1 cellular context compared by ENCODE assay signal in genomic region chr11:129999407-129999806, GRCh38.
TF ChIP-seq lines count a peak whose summit lies in the region.

No MANE protein-coding gene starts in this region.

TF ChIP-seq in HepG2, 621 proteins besides CTCF, POLR2A, EP300 and RAD21 (continued from another document and continues in another):
- TF ChIP-seq ZNF704 (CRISPR knock-in tag; IDR thresholded peaks at IDR 0.05; ENCODE audit: borderline replicate concordance) = no peak
- no peak for TF ChIP-seq PBX3 (CRISPR knock-in tag; IDR thresholded peaks at IDR 0.05; ENCODE audit: borderline replicate concordance)
- no peak for TF ChIP-seq NR2F1 (CRISPR knock-in tag; IDR thresholded peaks at IDR 0.05)
- peak; percentile 67 for TF ChIP-seq NFKBIZ (CRISPR knock-in tag; IDR thresholded peaks at IDR 0.05)
- TF ChIP-seq SP4 (CRISPR knock-in tag; IDR thresholded peaks at IDR 0.05) = no peak
- TF ChIP-seq NCOR1 (IDR thresholded peaks at IDR 0.05; ENCODE audit: borderline replicate concordance, low read length) = peak; percentile 72
- TF ChIP-seq, protein P1, sequence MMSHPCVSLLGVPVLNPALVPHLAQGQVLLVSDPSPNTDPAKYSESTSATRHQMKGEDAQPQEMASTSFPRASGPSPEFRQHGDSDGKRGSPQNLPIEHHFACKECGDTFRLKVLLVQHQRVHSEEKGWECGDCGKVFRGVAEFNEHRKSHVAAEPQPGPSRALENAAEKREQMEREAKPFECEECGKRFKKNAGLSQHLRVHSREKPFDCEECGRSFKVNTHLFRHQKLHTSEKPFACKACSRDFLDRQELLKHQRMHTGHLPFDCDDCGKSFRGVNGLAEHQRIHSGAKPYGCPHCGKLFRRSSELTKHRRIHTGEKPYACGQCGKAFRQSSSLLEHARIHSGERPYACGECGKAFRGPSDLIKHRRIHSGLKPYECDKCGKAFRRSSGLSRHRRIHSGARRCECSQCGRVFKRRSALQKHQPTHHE (CRISPR knock-in tag; IDR thresholded peaks at IDR 0.05; ENCODE audit: borderline replicate concordance) = no peak
- TF ChIP-seq TCF12 (IDR thresholded peaks at IDR 0.05) = no peak
- peak; percentile 61; the same call in 1 of the 2 replicates for TF ChIP-seq TCF12 (CRISPR knock-in tag; IDR thresholded peaks at IDR 0.05)
- TF ChIP-seq, protein P2, sequence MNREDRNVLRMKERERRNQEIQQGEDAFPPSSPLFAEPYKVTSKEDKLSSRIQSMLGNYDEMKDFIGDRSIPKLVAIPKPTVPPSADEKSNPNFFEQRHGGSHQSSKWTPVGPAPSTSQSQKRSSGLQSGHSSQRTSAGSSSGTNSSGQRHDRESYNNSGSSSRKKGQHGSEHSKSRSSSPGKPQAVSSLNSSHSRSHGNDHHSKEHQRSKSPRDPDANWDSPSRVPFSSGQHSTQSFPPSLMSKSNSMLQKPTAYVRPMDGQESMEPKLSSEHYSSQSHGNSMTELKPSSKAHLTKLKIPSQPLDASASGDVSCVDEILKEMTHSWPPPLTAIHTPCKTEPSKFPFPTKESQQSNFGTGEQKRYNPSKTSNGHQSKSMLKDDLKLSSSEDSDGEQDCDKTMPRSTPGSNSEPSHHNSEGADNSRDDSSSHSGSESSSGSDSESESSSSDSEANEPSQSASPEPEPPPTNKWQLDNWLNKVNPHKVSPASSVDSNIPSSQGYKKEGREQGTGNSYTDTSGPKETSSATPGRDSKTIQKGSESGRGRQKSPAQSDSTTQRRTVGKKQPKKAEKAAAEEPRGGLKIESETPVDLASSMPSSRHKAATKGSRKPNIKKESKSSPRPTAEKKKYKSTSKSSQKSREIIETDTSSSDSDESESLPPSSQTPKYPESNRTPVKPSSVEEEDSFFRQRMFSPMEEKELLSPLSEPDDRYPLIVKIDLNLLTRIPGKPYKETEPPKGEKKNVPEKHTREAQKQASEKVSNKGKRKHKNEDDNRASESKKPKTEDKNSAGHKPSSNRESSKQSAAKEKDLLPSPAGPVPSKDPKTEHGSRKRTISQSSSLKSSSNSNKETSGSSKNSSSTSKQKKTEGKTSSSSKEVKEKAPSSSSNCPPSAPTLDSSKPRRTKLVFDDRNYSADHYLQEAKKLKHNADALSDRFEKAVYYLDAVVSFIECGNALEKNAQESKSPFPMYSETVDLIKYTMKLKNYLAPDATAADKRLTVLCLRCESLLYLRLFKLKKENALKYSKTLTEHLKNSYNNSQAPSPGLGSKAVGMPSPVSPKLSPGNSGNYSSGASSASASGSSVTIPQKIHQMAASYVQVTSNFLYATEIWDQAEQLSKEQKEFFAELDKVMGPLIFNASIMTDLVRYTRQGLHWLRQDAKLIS (CRISPR knock-in tag; IDR thresholded peaks at IDR 0.05) = no peak
- no peak for TF ChIP-seq ZNF691 (CRISPR knock-in tag; IDR thresholded peaks at IDR 0.05; ENCODE audit: borderline replicate concordance, low read depth)
- TF ChIP-seq ZFY (CRISPR knock-in tag; IDR thresholded peaks at IDR 0.05) = no peak
- TF ChIP-seq ZSCAN22 (CRISPR knock-in tag; IDR thresholded peaks at IDR 0.05) = no peak
- no peak for TF ChIP-seq FOXC1 (CRISPR knock-in tag; IDR thresholded peaks at IDR 0.05; ENCODE audit: borderline replicate concordance)
- TF ChIP-seq HOXA9 (CRISPR knock-in tag; IDR thresholded peaks at IDR 0.05; ENCODE audit: borderline replicate concordance) = no peak
- TF ChIP-seq ARID2 (CRISPR knock-in tag; IDR thresholded peaks at IDR 0.05; ENCODE audit: borderline replicate concordance) = no peak
- TF ChIP-seq REST (IDR thresholded peaks at IDR 0.05; ENCODE audit: borderline replicate concordance in 1 of 2, low read depth in 1 of 2, low read length in 2 of 2) = no peak
- TF ChIP-seq HMG20B (CRISPR knock-in tag; conservative IDR thresholded peaks at IDR 0.05) = 0 out of 2 replicates have a peak, but pooled peaks have one; percentile 29
- no peak for TF ChIP-seq IRX3 (CRISPR knock-in tag; IDR thresholded peaks at IDR 0.05; ENCODE audit: borderline replicate concordance, low read depth)
- no peak for TF ChIP-seq SAFB2 (CRISPR knock-in tag; IDR thresholded peaks at IDR 0.05; ENCODE audit: borderline replicate concordance, low read depth)
- TF ChIP-seq CBX5 (CRISPR knock-in tag; IDR thresholded peaks at IDR 0.05; ENCODE audit: borderline replicate concordance) = no peak
- TF ChIP-seq ZNF687 (CRISPR knock-in tag; IDR thresholded peaks at IDR 0.05) = no peak
- TF ChIP-seq, protein P3, sequence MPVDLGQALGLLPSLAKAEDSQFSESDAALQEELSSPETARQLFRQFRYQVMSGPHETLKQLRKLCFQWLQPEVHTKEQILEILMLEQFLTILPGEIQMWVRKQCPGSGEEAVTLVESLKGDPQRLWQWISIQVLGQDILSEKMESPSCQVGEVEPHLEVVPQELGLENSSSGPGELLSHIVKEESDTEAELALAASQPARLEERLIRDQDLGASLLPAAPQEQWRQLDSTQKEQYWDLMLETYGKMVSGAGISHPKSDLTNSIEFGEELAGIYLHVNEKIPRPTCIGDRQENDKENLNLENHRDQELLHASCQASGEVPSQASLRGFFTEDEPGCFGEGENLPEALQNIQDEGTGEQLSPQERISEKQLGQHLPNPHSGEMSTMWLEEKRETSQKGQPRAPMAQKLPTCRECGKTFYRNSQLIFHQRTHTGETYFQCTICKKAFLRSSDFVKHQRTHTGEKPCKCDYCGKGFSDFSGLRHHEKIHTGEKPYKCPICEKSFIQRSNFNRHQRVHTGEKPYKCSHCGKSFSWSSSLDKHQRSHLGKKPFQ (CRISPR knock-in tag; IDR thresholded peaks at IDR 0.05; ENCODE audit: insufficient replicate concordance) = no peak
- no peak for TF ChIP-seq FOXA1 (IDR thresholded peaks at IDR 0.05)
- peak; percentile 84 for TF ChIP-seq FOXA1 (CRISPR knock-in tag; IDR thresholded peaks at IDR 0.05)
- TF ChIP-seq ZNF225 (CRISPR knock-in tag; IDR thresholded peaks at IDR 0.05) = no peak
- TF ChIP-seq ZSCAN30 (CRISPR knock-in tag; IDR thresholded peaks at IDR 0.05) = no peak
- TF ChIP-seq NPAS2 (CRISPR knock-in tag; IDR thresholded peaks at IDR 0.05; ENCODE audit: borderline replicate concordance) = no peak
- no peak for TF ChIP-seq ZNF781 (CRISPR knock-in tag; IDR thresholded peaks at IDR 0.05; ENCODE audit: borderline replicate concordance, not compliant biosample characterization)
- TF ChIP-seq ZNF749 (CRISPR knock-in tag; IDR thresholded peaks at IDR 0.05; ENCODE audit: borderline replicate concordance) = no peak
- TF ChIP-seq, protein P4, sequence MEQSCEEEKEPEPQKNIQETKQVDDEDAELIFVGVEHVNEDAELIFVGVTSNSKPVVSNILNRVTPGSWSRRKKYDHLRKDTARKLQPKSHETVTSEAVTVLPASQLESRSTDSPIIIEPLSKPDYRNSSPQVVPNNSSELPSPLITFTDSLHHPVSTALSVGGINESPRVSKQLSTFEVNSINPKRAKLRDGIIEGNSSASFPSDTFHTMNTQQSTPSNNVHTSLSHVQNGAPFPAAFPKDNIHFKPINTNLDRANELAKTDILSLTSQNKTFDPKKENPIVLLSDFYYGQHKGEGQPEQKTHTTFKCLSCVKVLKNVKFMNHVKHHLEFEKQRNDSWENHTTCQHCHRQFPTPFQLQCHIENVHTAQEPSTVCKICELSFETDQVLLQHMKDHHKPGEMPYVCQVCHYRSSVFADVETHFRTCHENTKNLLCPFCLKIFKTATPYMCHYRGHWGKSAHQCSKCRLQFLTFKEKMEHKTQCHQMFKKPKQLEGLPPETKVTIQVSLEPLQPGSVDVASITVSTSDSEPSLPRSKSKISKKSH (CRISPR knock-in tag; IDR thresholded peaks at IDR 0.05; ENCODE audit: borderline replicate concordance) = no peak
- no peak for TF ChIP-seq ZNF3 (CRISPR knock-in tag; IDR thresholded peaks at IDR 0.05)
- no peak for TF ChIP-seq BRD4 (CRISPR knock-in tag; IDR thresholded peaks at IDR 0.05)
- no peak for TF ChIP-seq ZNF337 (CRISPR knock-in tag; IDR thresholded peaks at IDR 0.05; ENCODE audit: borderline replicate concordance, low read depth)
- TF ChIP-seq SALL1 (CRISPR knock-in tag; IDR thresholded peaks at IDR 0.05) = peak; percentile 55; the same call in 1 of the 2 replicates
- TF ChIP-seq CBX1 (IDR thresholded peaks at IDR 0.05; ENCODE audit: low read depth) = no peak
- 0 out of 2 replicates have a peak, but pooled peaks have one; percentile 22 for TF ChIP-seq MEF2D (CRISPR knock-in tag; IDR thresholded peaks at IDR 0.05)
- TF ChIP-seq ZNF670 (CRISPR knock-in tag; IDR thresholded peaks at IDR 0.05; ENCODE audit: borderline replicate concordance) = no peak
- no peak for TF ChIP-seq ZBTB42 (CRISPR knock-in tag; IDR thresholded peaks at IDR 0.05)
- TF ChIP-seq GPBP1L1 (CRISPR knock-in tag; IDR thresholded peaks at IDR 0.05) = no peak
- no peak for TF ChIP-seq CC2D1A (CRISPR knock-in tag; IDR thresholded peaks at IDR 0.05)
- no peak for TF ChIP-seq HMGA1 (CRISPR knock-in tag; conservative IDR thresholded peaks at IDR 0.05)
- TF ChIP-seq MXD4 (CRISPR knock-in tag; IDR thresholded peaks at IDR 0.05) = no peak
